12 cellular contexts compared by ENCODE assay signal in the genomic region with DNA sequence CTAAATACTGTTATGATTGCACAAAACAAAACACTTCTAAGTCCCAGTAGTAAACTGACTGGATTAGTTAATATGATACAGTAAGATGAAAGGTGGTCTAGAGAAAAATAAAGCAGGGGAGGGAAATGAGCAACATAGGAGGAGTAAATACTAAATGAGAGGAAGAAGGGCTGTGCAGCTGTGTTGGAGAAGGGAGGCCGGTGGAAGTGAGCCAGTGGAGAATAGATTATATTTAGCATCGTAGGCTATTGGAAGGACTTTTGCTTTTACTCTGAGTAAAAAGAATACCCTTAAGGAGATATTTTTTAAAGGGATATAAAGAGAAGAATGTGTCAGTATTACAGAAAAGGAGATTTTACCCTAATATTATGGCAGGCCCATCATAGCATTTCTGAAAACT. TPM values are rescaled to one million over a fixed set of nuclear protein-coding genes. Genes with fewer than 3 reads are reported as not detected.
DNase-seq lines count a peak whose midpoint lies in the region; ATAC-seq lines count a peak whose summit lies in the region.
"Had no signal": no experiment of that assay in that cellular context is flagged by ENCODE, and none has a peak within 500 bp of the region (broad histone marks: within the 10 kb centered on the region; RNA-seq: fewer than 3 reads in every experiment).

No MANE protein-coding gene starts in this region.

- no peak overlapping the region for H2AK5ac ChIP-seq in mesenchymal stem cell (ENCODE audit: low read length, severe bottlenecking)

- no peak overlapping the region for H3K18ac ChIP-seq in mesenchymal stem cell (ENCODE audit: low read depth in 1 of 2, low read length in 2 of 2)

- peaks cover 8% of the 10 kb centered on the region for H3K79me1 ChIP-seq in mesenchymal stem cell (replicated peaks; ENCODE audit: low read length, poor library complexity, severe bottlenecking)

- H3K23ac ChIP-seq in mesenchymal stem cell (ENCODE audit: low read length in 2 of 2): no peak overlapping the region

- intact Hi-C loops in left ventricle myocardium superior (cut with micrococcal nuclease) (no loop called here), cardiac septum (cut with DNase I) (no loop called here)

- peak; percentile 61 for ATAC-seq in left ventricle myocardium superior
- no peak for ATAC-seq in HG02970 (IDR thresholded peaks at IDR 0.05; ENCODE audit: low FRiP score, unreplicated experiment)

- no peaks in the 10 kb centered on the region for H3K27me3 ChIP-seq in mesenchymal stem cell (ENCODE audit: control insufficient read depth in 1 of 2, insufficient read depth in 1 of 2, low read length in 2 of 2)
- no peaks in the 10 kb centered on the region for H3K27me3 ChIP-seq in skeletal muscle tissue (ENCODE audit: control insufficient read depth in 3 of 3, insufficient read depth in 3 of 3, low read length in 3 of 3)
- H3K27me3 ChIP-seq: Peyer's patch had no signal

- H3K4me3 ChIP-seq in mesenchymal stem cell (ENCODE audit: insufficient read depth in 1 of 2, low read depth in 1 of 2, low read length in 2 of 2) (no peak overlapping the region), skeletal muscle tissue (ENCODE audit: low read length in 3 of 3) (peak overlapping the region in 1 of 3 donors; percentile 9)
- H3K4me3 ChIP-seq: Peyer's patch had no signal

- H2BK12ac ChIP-seq in mesenchymal stem cell (ENCODE audit: low read length in 2 of 2): no peak overlapping the region

- H3K4me2 ChIP-seq in mesenchymal stem cell (ENCODE audit: low read length, poor library complexity, severe bottlenecking): no peak overlapping the region

- no peak overlapping the region for H3K4ac ChIP-seq in mesenchymal stem cell (ENCODE audit: low read depth in 1 of 2, low read length in 2 of 2)

- H3K9ac ChIP-seq in mesenchymal stem cell (ENCODE audit: low read length) (peak overlapping the region; percentile 30), skeletal muscle tissue (ENCODE audit: low read depth in 1 of 3, low read length in 3 of 3) (peak overlapping the region in 1 of 3 donors; percentile 9)

- no peak overlapping the region for H4K91ac ChIP-seq in mesenchymal stem cell (ENCODE audit: low read length)

- H3K27ac ChIP-seq in mesenchymal stem cell (ENCODE audit: low read length, poor library complexity, severe bottlenecking) (no peak overlapping the region), skeletal muscle tissue (ENCODE audit: low read depth, low read length) (peak overlapping the region; percentile 48)
- H3K27ac ChIP-seq: Peyer's patch had no signal

- no peak overlapping the region for H4K8ac ChIP-seq in mesenchymal stem cell (ENCODE audit: low read length)

- no peak overlapping the region for H2AFZ ChIP-seq in mesenchymal stem cell (ENCODE audit: low read depth, low read length)

- no peak overlapping the region for H2BK15ac ChIP-seq in mesenchymal stem cell (ENCODE audit: low read depth, poor library complexity, severe bottlenecking)

- H2BK120ac ChIP-seq in mesenchymal stem cell (ENCODE audit: low read depth, low read length): no peak overlapping the region

- H3K14ac ChIP-seq in mesenchymal stem cell (ENCODE audit: low read length in 2 of 2): no peak overlapping the region

- WGBS in mesenchymal stem cell: 94% methylated on average over 2 of the region's 2 CpGs

- H3K36me3 ChIP-seq in mesenchymal stem cell (ENCODE audit: control insufficient read depth in 1 of 2, insufficient read depth in 2 of 2, low read depth in 1 of 2, low read length in 2 of 2) (peaks cover 13 to 95% of the 10 kb centered on the region in 2 experiments), skeletal muscle tissue (ENCODE audit: control insufficient read depth in 3 of 3, insufficient read depth in 3 of 3, low read length in 3 of 3) (peaks cover 6 to 51% (median 42%) of the 10 kb centered on the region in 3 donors)

- DNase-seq in left ventricle myocardium superior (no peak), cardiac septum (ENCODE audit: low spot score) (no peak), mesenchymal stem cell (no peak), putamen (ENCODE audit: low spot score) (no peak), DMS53 (lab: John Stamatoyannopoulos, UW) (no peak)
- DNase-seq: DND-41; KG1; NCI-H1694 treated with DMSO at 0.1 percent for 48 hours; NK-92 treated with Interleukin-12 subunit alpha and Interleukin-12 subunit beta, amount 100 ng/mL, for 24 hours; Peyer's patch had no signal

- H2BK5ac ChIP-seq in mesenchymal stem cell (ENCODE audit: low read depth, low read length, poor library complexity, severe bottlenecking): no peak overlapping the region

- no peaks in the 10 kb centered on the region for H3K9me3 ChIP-seq in mesenchymal stem cell (ENCODE audit: control insufficient read depth, low read length)
- no peaks in the 10 kb centered on the region for H3K9me3 ChIP-seq in skeletal muscle tissue (ENCODE audit: control insufficient read depth in 3 of 3, low read length in 3 of 3)
- H3K9me3 ChIP-seq: Peyer's patch had no signal

- no peaks in the 10 kb centered on the region for H3K4me1 ChIP-seq in mesenchymal stem cell (ENCODE audit: control insufficient read depth, insufficient read depth, low read depth, low read length)
- peaks cover 0 to 3% (median 0%) of the 10 kb centered on the region in 3 donors for H3K4me1 ChIP-seq in skeletal muscle tissue (ENCODE audit: control insufficient read depth in 3 of 3, insufficient read depth in 3 of 3, low read length in 3 of 3)
- H3K4me1 ChIP-seq: Peyer's patch had no signal

RNA-seq across cellular contexts. Expression of a gene that starts 12.7 kb away (rescaled TPM):
- total RNA-seq in left ventricle myocardium superior (15.1 TPM), cardiac septum (13.8 TPM), skeletal muscle tissue (40.7 TPM)
- 27.2 TPM for polyA plus RNA-seq in mesenchymal stem cell (2013, experiment 1 of 2)
- polyA plus RNA-seq in mesenchymal stem cell (2013, experiment 2 of 2): 27.3 TPM
